Comparison of ENCODE assay signal across 20 cellular contexts in genomic region chr18:68215931-68216330, GRCh38.
DNase-seq lines count a peak whose midpoint lies in the region; ATAC-seq and TF ChIP-seq lines count a peak whose summit lies in the region.
"Had no signal": no experiment of that assay in that cellular context is flagged by ENCODE, and none has a peak within 500 bp of the region (broad histone marks: within the 10 kb centered on the region; RNA-seq: fewer than 3 reads in every experiment).

No MANE protein-coding gene starts in this region.

- WGBS in lower leg skin, 2 donors = 76 to 78% methylated on average over 4 of the region's 4 CpGs

- peak overlapping the region; percentile 50 for H3K27ac Mint-ChIP-seq in neural crest cell (ENCODE audit: unreplicated experiment)
- H3K27ac Mint-ChIP-seq: activated CD4-positive, alpha-beta T cell treated with anti-CD3 and anti-CD28 coated beads, Interleukin-2, amount 10 ng/mL, durations not matched to agents 7 days and 5 days; activated naive CD8-positive, alpha-beta T cell; activated T-cell treated with anti-CD3 and anti-CD28 coated beads, Interleukin-2, amount 50 U/mL, for 24 hours had no signal

- intact Hi-C loops in lower leg skin (cut with DNase I; ENCODE audit: low total_unique reads) = no loop called here

- TF ChIP-seq CTCF in choroid plexus epithelial cell (conservative IDR thresholded peaks at IDR 0.05; ENCODE audit: low read depth, low read length) = no peak
- TF ChIP-seq CTCF in neural crest cell (conservative IDR thresholded peaks at IDR 0.05) = no peak
- TF ChIP-seq CTCF in lower leg skin (IDR thresholded peaks at IDR 0.05) = no peak

- DNase-seq in EH (ENCODE audit: low read depth) (peak; percentile 94), NCI-H226 (peak; percentile 41), choroid plexus epithelial cell (ENCODE audit: low read depth) (peak; percentile 73), neural crest cell (ENCODE audit: low read depth, low spot score) (no peak), T-helper 2 cell (no peak), lower leg skin (ENCODE audit: low spot score in 2 of 2) (no peak)
- no peak for DNase-seq in stimulated activated naive CD4-positive, alpha-beta T cell (lab: John Stamatoyannopoulos, UW)
- DNase-seq: activated CD4-positive, alpha-beta T cell treated with anti-CD3 and anti-CD28 coated beads, Interleukin-2, amount 10 ng/mL, durations not matched to agents 7 days and 5 days; activated T-cell treated with anti-CD3 and anti-CD28 coated beads, Interleukin-2, amount 50 U/mL, for 24 hours; cerebellar nuclear complex; DMS 273 treated with DMSO at 0.1 percent for 48 hours; left colon; NK-92 treated with Interleukin-12 subunit alpha and Interleukin-12 subunit beta, amount 100 ng/mL, for 24 hours; psoas muscle; SJCRH30 had no signal

- no peak for TF ChIP-seq POLR2A in lower leg skin (IDR thresholded peaks at IDR 0.05)

- H3K27me3 Mint-ChIP-seq in neural crest cell (ENCODE audit: low read depth) = no peaks in the 10 kb centered on the region
- H3K27me3 Mint-ChIP-seq: activated CD4-positive, alpha-beta T cell treated with anti-CD3 and anti-CD28 coated beads, Interleukin-2, amount 10 ng/mL, durations not matched to agents 7 days and 5 days; activated naive CD8-positive, alpha-beta T cell; activated T-cell treated with anti-CD3 and anti-CD28 coated beads, Interleukin-2, amount 50 U/mL, for 24 hours had no signal

- no peaks in the 10 kb centered on the region for H3K9me3 Mint-ChIP-seq in neural crest cell
- H3K9me3 Mint-ChIP-seq: activated CD4-positive, alpha-beta T cell treated with anti-CD3 and anti-CD28 coated beads, Interleukin-2, amount 10 ng/mL, durations not matched to agents 7 days and 5 days; activated T-cell treated with anti-CD3 and anti-CD28 coated beads, Interleukin-2, amount 50 U/mL, for 24 hours had no signal

- H3K4me3 ChIP-seq in choroid plexus epithelial cell (ENCODE audit: low read depth, low read length) (no peak overlapping the region), lower leg skin (ENCODE audit: low read depth, poor library complexity, severe bottlenecking) (no peak overlapping the region)
- H3K4me3 ChIP-seq: BLaER1, hepatocyte, K562, psoas muscle, SJCRH30 had no signal

- peaks cover under 1% of the 10 kb centered on the region for H3K4me1 Mint-ChIP-seq in neural crest cell
- H3K4me1 Mint-ChIP-seq: activated CD4-positive, alpha-beta T cell treated with anti-CD3 and anti-CD28 coated beads, Interleukin-2, amount 10 ng/mL, durations not matched to agents 7 days and 5 days had no signal

- no peak for ATAC-seq in HG03521 (IDR thresholded peaks at IDR 0.05; ENCODE audit: unreplicated experiment)
- ATAC-seq: K562, left colon, psoas muscle had no signal

- H3K4me3 Mint-ChIP-seq in neural crest cell = no peak overlapping the region
- H3K4me3 Mint-ChIP-seq: activated CD4-positive, alpha-beta T cell treated with anti-CD3 and anti-CD28 coated beads, Interleukin-2, amount 10 ng/mL, durations not matched to agents 7 days and 5 days; activated naive CD8-positive, alpha-beta T cell; activated T-cell treated with anti-CD3 and anti-CD28 coated beads, Interleukin-2, amount 50 U/mL, for 24 hours had no signal

- H3K36me3 Mint-ChIP-seq in neural crest cell (ENCODE audit: low read depth) = no peaks in the 10 kb centered on the region
- H3K36me3 Mint-ChIP-seq: activated naive CD8-positive, alpha-beta T cell had no signal

Comparison
In these comparisons a context has a peak if more than half of its experiments do, and no peak if none do; other contexts are left out.
1. DNase-seq: peak in EH (single experiment), NCI-H226 (single experiment) and choroid plexus epithelial cell (single experiment); none in neural crest cell (single experiment), T-helper 2 cell (0 of 5), stimulated activated naive CD4-positive, alpha-beta T cell (0 of 6) and lower leg skin (0 of 2).